Comparison of ENCODE assay signal across 8 cellular contexts in the genomic region with DNA sequence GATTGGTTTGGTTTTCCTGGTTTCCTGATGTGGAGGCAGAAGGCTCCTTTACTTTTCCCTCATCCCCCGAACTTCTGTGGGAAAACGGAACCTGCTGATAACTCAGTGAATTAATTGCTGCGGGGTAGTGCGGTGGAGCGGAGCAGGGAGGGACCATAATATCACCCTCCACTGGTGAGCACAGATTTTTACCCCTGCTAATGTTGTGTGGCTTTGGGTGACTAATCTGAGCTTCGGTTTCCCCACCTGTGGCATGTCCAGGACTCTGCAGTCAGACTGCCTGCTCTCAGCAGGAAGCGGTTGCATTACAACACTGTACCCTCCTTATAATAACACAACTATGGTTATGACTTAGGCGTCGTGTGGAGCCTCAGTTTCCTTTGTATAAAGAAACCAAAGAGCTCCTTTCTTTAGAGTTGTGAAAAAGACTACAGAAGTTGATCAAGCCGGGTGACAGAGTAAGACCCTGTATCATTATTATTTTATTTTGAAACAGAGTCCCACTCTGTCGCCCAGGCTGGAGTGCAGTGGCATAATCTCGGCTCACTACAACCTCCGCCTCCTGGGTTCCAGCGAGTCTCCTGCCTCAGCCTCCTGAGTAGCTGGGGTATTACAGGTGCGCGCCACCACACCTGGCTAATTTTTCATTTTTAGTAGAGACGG. TPM values are rescaled to one million over a fixed set of nuclear protein-coding genes. Genes with fewer than 3 reads are reported as not detected.
A peak's percentile ranks its signal among the peaks of the same experiment; 100 is the strongest.
DNase-seq lines count a peak whose midpoint lies in the region; ATAC-seq and TF ChIP-seq lines count a peak whose summit lies in the region.

No MANE protein-coding gene starts in this region.

- POLR2A ChIA-PET in BJ (lab: Charles Lee), result no interaction called here

- peaks cover 6% of the 10 kb centered on the region for H3K4me1 ChIP-seq in testis

- WGBS in testis, 2 donors, result 60 to 63% methylated on average over 15 to 17 of the region's 17 CpGs

- CTCF ChIA-PET in BJ (lab: Yijun Ruan, JAX), result interaction anchor here (0.9 to 20.1 kb wide), 5 partner anchors 10 to 121 kb away, joined by 3 to 667 read pairs (median 22); no protein-coding TSS in a partner anchor

- TF ChIP-seq CTCF in BJ (IDR thresholded peaks at IDR 0.05; ENCODE audit: insufficient read depth, low read depth, low read length), result 0 out of 2 replicates have a peak, but pooled peaks have one; percentile 15
- TF ChIP-seq CTCF in WERI-Rb-1 (IDR thresholded peaks at IDR 0.05; ENCODE audit: low read depth, low read length), result no peak
- no peak for TF ChIP-seq CTCF in testis (IDR thresholded peaks at IDR 0.05)

- no peaks in the 10 kb centered on the region for H3K9me3 ChIP-seq in WERI-Rb-1 (ENCODE audit: severe bottlenecking)
- no peaks in the 10 kb centered on the region for H3K9me3 ChIP-seq in testis

- H3K27me3 ChIP-seq in BJ (ENCODE audit: control insufficient read depth, insufficient read depth, low read length) (no peaks in the 10 kb centered on the region), WERI-Rb-1 (ENCODE audit: insufficient read depth, low read depth, severe bottlenecking) (no peaks in the 10 kb centered on the region), testis (no peaks in the 10 kb centered on the region)

- H3K4me3 ChIP-seq in BJ (ENCODE audit: low read depth, low read length) (no peak overlapping the region), WERI-Rb-1 (ENCODE audit: low read depth, low read length) (no peak overlapping the region), testis (no peak overlapping the region)

- no peaks in the 10 kb centered on the region for H3K36me3 ChIP-seq in BJ (ENCODE audit: control insufficient read depth, insufficient read depth, low read length)
- H3K36me3 ChIP-seq in WERI-Rb-1, result peaks cover 23% of the 10 kb centered on the region
- H3K36me3 ChIP-seq in testis (ENCODE audit: low read depth, missing control alignments), result no peaks in the 10 kb centered on the region

- H3K27ac ChIP-seq in WERI-Rb-1, result peak overlapping the region; percentile 99
- peak overlapping the region; percentile 98 for H3K27ac ChIP-seq in epithelial cell of prostate
- no peak overlapping the region for H3K27ac ChIP-seq in testis

- intact Hi-C loops in testis (cut with DNase I; ENCODE audit: low total_unique reads), result no loop called here

- TF ChIP-seq POLR2A in testis (IDR thresholded peaks at IDR 0.05), result no peak

- peak; percentile 30 for ATAC-seq in GM19025 (IDR thresholded peaks at IDR 0.05; ENCODE audit: low read depth, unreplicated experiment)
- peak; percentile 68 for ATAC-seq in HG03571 (IDR thresholded peaks at IDR 0.05; ENCODE audit: unreplicated experiment)

- DNase-seq in BJ (ENCODE audit: low read depth), result no peak
- DNase-seq in WERI-Rb-1, result peak; percentile 46
- DNase-seq in epithelial cell of prostate (ENCODE audit: low read depth, low spot score), result peak; percentile 57
- peak; percentile 45 to 49 for DNase-seq in stimulated activated CD4-positive, alpha-beta T cell treated with anti-CD3 and anti-CD28 coated beads, Interleukin-15, amount 100 ng/mL, for 48 hours (ENCODE audit: low read depth in 2 of 2)
- DNase-seq in cerebellar cortex (ENCODE audit: low spot score), result no peak
- no peak for DNase-seq in testis

RNA-seq across cellular contexts. Expression of gene ID1, which starts 2.2 kb away (rescaled TPM):
- 126 and 135 TPM in 2 replicates for polyA plus RNA-seq in BJ (2011; rRNA removed)
- polyA minus RNA-seq in BJ (2011; rRNA and poly(A)+ RNA removed), result 113 and 144 TPM in 2 replicates
- total RNA-seq in testis, result 100 to 1,000 TPM; 124 to 128 TPM
- 18.7 TPM for polyA plus RNA-seq in testis (ENCODE audit: insufficient read depth, low read depth, low replicate concordance)

RNA-seq across cellular contexts. Expression of gene COX4I2, which starts 34.8 kb away (rescaled TPM):
- polyA plus RNA-seq in BJ (2011; rRNA removed) (not detected in 2 replicates), testis (ENCODE audit: insufficient read depth, low read depth, low replicate concordance) (2.2 TPM)
- not detected in 2 replicates for polyA minus RNA-seq in BJ (2011; rRNA and poly(A)+ RNA removed)
- total RNA-seq in testis, result 1 to 10 TPM; 6.0 to 6.1 TPM

Comparison
In these comparisons a context has a peak if more than half of its experiments do, and no peak if none do; other contexts are left out.
1. DNase-seq: peak in WERI-Rb-1 (single experiment), epithelial cell of prostate (single experiment) and stimulated activated CD4-positive, alpha-beta T cell treated with anti-CD3 and anti-CD28 coated beads, Interleukin-15, amount 100 ng/mL, for 48 hours (2 of 2); none in BJ (single experiment), cerebellar cortex (single experiment) and testis (single experiment).
2. H3K27ac ChIP-seq: peak in WERI-Rb-1 (single experiment) and epithelial cell of prostate (single experiment); none in testis (0 of 2).